In genomic region chr3:171268677-171269076, GRCh38 we compare ENCODE assay signal across 17 cellular contexts.
"Had no signal": no experiment of that assay in that cellular context is flagged by ENCODE, and none has a peak within 500 bp of the region (broad histone marks: within the 10 kb centered on the region; RNA-seq: fewer than 3 reads in every experiment).

No MANE protein-coding gene starts in this region.

- DNase-seq: activated CD4-positive, alpha-beta memory T cell treated with anti-CD3 and anti-CD28 coated beads, Interleukin-2, amount 10 ng/mL, durations not matched to agents 7 days and 5 days; activated naive CD4-positive, alpha-beta T cell treated with anti-CD3 and anti-CD28 coated beads, Interleukin-2, amount 10 ng/mL, durations not matched to agents 7 days and 5 days; brain microvascular endothelial cell; cerebellar nuclear complex; dermis blood vessel endothelial cell; gastrocnemius medialis; heart right ventricle; lower lobe of right lung; pancreas; sigmoid colon; spleen; SW 1271 had no signal

- H3K4me3 Mint-ChIP-seq: type B pancreatic cell had no signal

- H3K27ac ChIP-seq: brain microvascular endothelial cell, epithelial cell of prostate, lower lobe of right lung, pancreas, sigmoid colon, spleen, VCaP had no signal

- H3K27me3 Mint-ChIP-seq: activated CD4-positive, alpha-beta memory T cell treated with anti-CD3 and anti-CD28 coated beads, Interleukin-2, amount 10 ng/mL, durations not matched to agents 7 days and 5 days; activated naive CD4-positive, alpha-beta T cell treated with anti-CD3 and anti-CD28 coated beads, Interleukin-2, amount 10 ng/mL, durations not matched to agents 7 days and 5 days; stimulated activated naive CD8-positive, alpha-beta T cell treated with anti-CD3 and anti-CD28 coated beads, Interleukin-15, Interleukin-2, amounts not matched to agents 100 ng/mL and 50 ng/mL, for 24 hours had no signal

- H3K36me3 Mint-ChIP-seq: type B pancreatic cell had no signal

- H3K9me3 ChIP-seq: gastrocnemius medialis, lower lobe of right lung, pancreas, sigmoid colon, spleen had no signal

- H3K27me3 ChIP-seq: brain microvascular endothelial cell, gastrocnemius medialis, heart right ventricle, pancreas, sigmoid colon, spleen had no signal

- ATAC-seq: gastrocnemius medialis, lower lobe of right lung, pancreas had no signal

- H3K27ac Mint-ChIP-seq: activated T-helper 2 cell treated with anti-CD3 and anti-CD28 coated beads, Interferon-gamma antibody, Interleukin-2, Interleukin-4, amounts not matched to agents 10 μg/mL and 5 μg/mL and 100 μg/mL, durations not matched to agents 14 hours and 24 hours and 36 hours; type B pancreatic cell had no signal

- H3K36me3 ChIP-seq: brain microvascular endothelial cell, gastrocnemius medialis, heart right ventricle, lower lobe of right lung, pancreas, sigmoid colon, spleen had no signal

- H3K9me3 Mint-ChIP-seq: activated naive CD4-positive, alpha-beta T cell treated with anti-CD3 and anti-CD28 coated beads, Interleukin-2, amount 10 ng/mL, durations not matched to agents 7 days and 5 days; activated T-helper 2 cell treated with anti-CD3 and anti-CD28 coated beads, Interferon-gamma antibody, Interleukin-2, Interleukin-4, amounts not matched to agents 10 μg/mL and 5 μg/mL and 100 μg/mL, durations not matched to agents 14 hours and 24 hours and 36 hours; stimulated activated naive CD8-positive, alpha-beta T cell treated with anti-CD3 and anti-CD28 coated beads, Interleukin-15, Interleukin-2, amounts not matched to agents 100 ng/mL and 50 ng/mL, for 24 hours; type B pancreatic cell had no signal

- H3K4me3 ChIP-seq: heart right ventricle, lower lobe of right lung, pancreas, sigmoid colon, spleen had no signal
